1 cellular context compared by ENCODE assay signal in the genomic region with DNA sequence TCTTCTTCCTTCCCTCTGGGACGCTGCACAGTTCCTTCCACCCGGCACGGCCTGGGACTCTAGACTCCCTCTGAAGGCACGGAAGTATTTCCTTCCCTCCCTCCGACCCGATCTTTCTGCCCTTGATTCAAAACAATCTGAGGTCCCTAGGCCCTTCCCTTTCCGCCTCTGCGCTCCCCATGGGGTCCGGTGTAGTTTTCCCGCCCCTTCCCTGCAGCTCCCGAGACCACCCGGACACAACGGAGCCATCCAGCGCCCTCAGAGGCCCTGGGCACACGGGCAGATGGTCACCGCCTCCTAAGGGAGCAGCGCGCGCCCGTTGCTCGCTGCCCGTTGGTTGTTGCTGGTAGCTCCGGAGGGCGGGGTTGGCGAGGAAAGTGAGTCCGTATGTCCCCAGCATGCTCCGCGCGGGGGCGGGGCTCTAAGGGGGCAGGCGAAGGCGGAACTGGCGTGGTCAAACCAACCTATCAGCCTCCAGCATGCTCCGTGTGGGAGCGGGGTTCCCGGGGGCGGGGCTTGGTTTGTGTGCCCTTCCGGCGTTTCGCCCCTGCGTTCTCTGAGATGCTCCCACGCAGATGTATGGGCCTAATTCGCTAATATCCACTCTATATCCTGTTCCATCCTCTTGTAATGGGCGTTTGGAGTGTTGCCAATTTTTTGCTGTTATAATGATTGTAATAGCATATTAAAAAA.
TF ChIP-seq lines count a peak whose summit lies in the region.

No MANE protein-coding gene starts in this region.

TF ChIP-seq in liver, 16 proteins besides CTCF, POLR2A, EP300 and RAD21 (continued from another document):
- TF ChIP-seq, protein P1, sequence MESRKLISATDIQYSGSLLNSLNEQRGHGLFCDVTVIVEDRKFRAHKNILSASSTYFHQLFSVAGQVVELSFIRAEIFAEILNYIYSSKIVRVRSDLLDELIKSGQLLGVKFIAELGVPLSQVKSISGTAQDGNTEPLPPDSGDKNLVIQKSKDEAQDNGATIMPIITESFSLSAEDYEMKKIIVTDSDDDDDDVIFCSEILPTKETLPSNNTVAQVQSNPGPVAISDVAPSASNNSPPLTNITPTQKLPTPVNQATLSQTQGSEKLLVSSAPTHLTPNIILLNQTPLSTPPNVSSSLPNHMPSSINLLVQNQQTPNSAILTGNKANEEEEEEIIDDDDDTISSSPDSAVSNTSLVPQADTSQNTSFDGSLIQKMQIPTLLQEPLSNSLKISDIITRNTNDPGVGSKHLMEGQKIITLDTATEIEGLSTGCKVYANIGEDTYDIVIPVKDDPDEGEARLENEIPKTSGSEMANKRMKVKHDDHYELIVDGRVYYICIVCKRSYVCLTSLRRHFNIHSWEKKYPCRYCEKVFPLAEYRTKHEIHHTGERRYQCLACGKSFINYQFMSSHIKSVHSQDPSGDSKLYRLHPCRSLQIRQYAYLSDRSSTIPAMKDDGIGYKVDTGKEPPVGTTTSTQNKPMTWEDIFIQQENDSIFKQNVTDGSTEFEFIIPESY (IDR thresholded peaks at IDR 0.05), result no peak
TF ChIP-seq in liver: peak in this region for 10.
